Comparison of ENCODE assay signal across 1 cellular context in genomic region chr11:70397983-70398833, GRCh38.
TF ChIP-seq lines count a peak whose summit lies in the region.

Gene CTTN (plus strand): TSS chr11:70398529. CDS start chr11:70407298, 8,769 bp downstream.

TF ChIP-seq in HepG2, 621 proteins besides CTCF, POLR2A, EP300 and RAD21 (continued from another document and continues in another):
- 0 out of 2 replicates have a peak, but pooled peaks have one; percentile 49 for TF ChIP-seq PRMT3 (CRISPR knock-in tag; IDR thresholded peaks at IDR 0.05; ENCODE audit: borderline replicate concordance, low read depth)
- no peak for TF ChIP-seq ZNF292 (CRISPR knock-in tag; IDR thresholded peaks at IDR 0.05; ENCODE audit: borderline replicate concordance, low read depth)
- TF ChIP-seq ZNF646 (CRISPR knock-in tag; IDR thresholded peaks at IDR 0.05): no peak
- TF ChIP-seq FOXK1 (CRISPR knock-in tag; IDR thresholded peaks at IDR 0.05; ENCODE audit: borderline replicate concordance, low read depth): 0 out of 2 replicates have a peak, but pooled peaks have one; percentile 16
- no peak for TF ChIP-seq ZNF576 (CRISPR knock-in tag; IDR thresholded peaks at IDR 0.05)
- no peak; the same call in 1 of the 2 replicates for TF ChIP-seq ZNF775 (CRISPR knock-in tag; IDR thresholded peaks at IDR 0.05; ENCODE audit: borderline replicate concordance)
- 0 out of 2 replicates have a peak, but pooled peaks have one; percentile 49 for TF ChIP-seq KLF9 (CRISPR knock-in tag; IDR thresholded peaks at IDR 0.05; ENCODE audit: low read depth)
- peak; percentile 95 for TF ChIP-seq ZNF546 (CRISPR knock-in tag; conservative IDR thresholded peaks at IDR 0.05)
- no peak; the same call in 1 of the 2 replicates for TF ChIP-seq E2F2 (CRISPR knock-in tag; IDR thresholded peaks at IDR 0.05; ENCODE audit: borderline replicate concordance)
- TF ChIP-seq PRDM15 (CRISPR knock-in tag; IDR thresholded peaks at IDR 0.05): 0 out of 2 replicates have a peak, but pooled peaks have one; percentile 35
- TF ChIP-seq ZBTB1 (CRISPR knock-in tag; IDR thresholded peaks at IDR 0.05; ENCODE audit: borderline replicate concordance): peak; percentile 79; the same call in 1 of the 2 replicates
- peak; percentile 81; the same call in 1 of the 2 replicates for TF ChIP-seq CREB3 (CRISPR knock-in tag; IDR thresholded peaks at IDR 0.05)
- TF ChIP-seq PREB (CRISPR knock-in tag; IDR thresholded peaks at IDR 0.05): no peak
- peak; percentile 48; the same call in 1 of the 2 replicates for TF ChIP-seq ZBTB7B (CRISPR knock-in tag; IDR thresholded peaks at IDR 0.05)
- peak in 1 of 2 experiments; percentile 58; a peak in 2 of 4 replicates for TF ChIP-seq KLF16 (CRISPR knock-in tag; IDR thresholded peaks at IDR 0.05)
- TF ChIP-seq HNRNPUL1 (IDR thresholded peaks at IDR 0.05; ENCODE audit: low read depth, low read length): no peak
- TF ChIP-seq ZNF720 (CRISPR knock-in tag; IDR thresholded peaks at IDR 0.05): no peak
- peak; percentile 51; the same call in 1 of the 2 replicates for TF ChIP-seq ZNF704 (CRISPR knock-in tag; IDR thresholded peaks at IDR 0.05; ENCODE audit: borderline replicate concordance)
- TF ChIP-seq ATF3 (CRISPR knock-in tag; IDR thresholded peaks at IDR 0.05): peak; percentile 11; the same call in 1 of the 2 replicates
- peak; percentile 62 for TF ChIP-seq NRL (CRISPR knock-in tag; IDR thresholded peaks at IDR 0.05; ENCODE audit: borderline replicate concordance)
- peak; percentile 89 for TF ChIP-seq SRY (CRISPR knock-in tag; IDR thresholded peaks at IDR 0.05)
- no peak for TF ChIP-seq CEBPZ (IDR thresholded peaks at IDR 0.05; ENCODE audit: low read length)
- no peak; the same call in 1 of the 2 replicates for TF ChIP-seq ARID5B (CRISPR knock-in tag; IDR thresholded peaks at IDR 0.05)
- TF ChIP-seq PPARG (CRISPR knock-in tag; conservative IDR thresholded peaks at IDR 0.05): no peak
- TF ChIP-seq DPF2 (CRISPR knock-in tag; IDR thresholded peaks at IDR 0.05; ENCODE audit: borderline replicate concordance, low read depth): no peak
- no peak for TF ChIP-seq ZNF530 (CRISPR knock-in tag; IDR thresholded peaks at IDR 0.05; ENCODE audit: low read depth)
